Comparison of ENCODE assay signal across 34 cellular contexts in the genomic region with DNA sequence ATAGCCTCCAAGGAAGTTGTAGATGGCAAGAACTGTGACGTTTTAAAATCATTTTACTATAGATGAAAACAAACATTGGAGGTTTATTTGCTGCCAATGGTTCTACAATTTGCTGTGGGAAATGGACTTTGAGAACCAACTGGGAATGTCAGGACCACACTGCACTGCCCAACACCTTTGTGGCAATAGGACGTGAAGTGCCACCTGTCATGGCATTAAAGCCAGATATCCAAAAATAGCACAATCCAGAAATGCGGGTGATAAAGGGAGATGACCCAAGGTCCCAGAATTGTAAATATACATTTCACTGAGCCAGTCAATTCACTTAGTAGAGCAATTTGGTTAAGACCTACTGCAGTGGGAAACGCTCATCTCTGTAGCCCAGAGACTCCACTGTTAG.
"Had no signal": no experiment of that assay in that cellular context is flagged by ENCODE, and none has a peak within 500 bp of the region (broad histone marks: within the 10 kb centered on the region; RNA-seq: fewer than 3 reads in every experiment).

No MANE protein-coding gene starts in this region.

- H3K36me3 Mint-ChIP-seq: activated CD8-positive, alpha-beta memory T cell treated with anti-CD3 and anti-CD28 coated beads, Interleukin-2, amount 10 ng/mL, durations not matched to agents 7 days and 5 days; activated naive CD4-positive, alpha-beta T cell treated with anti-CD3 and anti-CD28 coated beads, Interleukin-2, amount 10 ng/mL, durations not matched to agents 7 days and 5 days; activated naive CD8-positive, alpha-beta T cell; brain had no signal

- DNase-seq: activated B cell treated with CpG ODN at 0.5 μM for 24 hours; activated CD4-positive, alpha-beta memory T cell treated with anti-CD3 and anti-CD28 coated beads, Interleukin-2, amount 10 ng/mL, durations not matched to agents 7 days and 5 days; activated CD4-positive, alpha-beta T cell treated with anti-CD3 and anti-CD28 coated beads for 1 hour; activated CD4-positive, alpha-beta T cell treated with anti-CD3 and anti-CD28 coated beads for 48 hours; activated CD4-positive, alpha-beta T cell treated with anti-CD3 and anti-CD28 coated beads, Interleukin-2, amount 10 ng/mL, durations not matched to agents 7 days and 5 days; activated CD4-positive, alpha-beta T cell treated with anti-CD3 and anti-CD28 coated beads, Interleukin-2, amount 50 U/mL, for 48 hours; activated CD8-positive, alpha-beta memory T cell treated with anti-CD3 and anti-CD28 coated beads for 24 hours; activated CD8-positive, alpha-beta memory T cell treated with anti-CD3 and anti-CD28 coated beads, Interleukin-2, amount 10 ng/mL, durations not matched to agents 7 days and 5 days; activated CD8-positive, alpha-beta memory T cell treated with anti-CD3 and anti-CD28 coated beads, Interleukin-2, amount 50 U/mL, for 48 hours; activated CD8-positive, alpha-beta T cell treated with anti-CD3 and anti-CD28 coated beads, Interleukin-2, amount 10 ng/mL, durations not matched to agents 7 days and 5 days; activated effector memory CD4-positive, alpha-beta T cell treated with Interleukin-2 at 50 U/mL for 16 hours; activated gamma-delta T cell; activated naive CD4-positive, alpha-beta T cell treated with anti-CD3 and anti-CD28 coated beads, Interleukin-2, amount 10 ng/mL, durations not matched to agents 7 days and 5 days; activated naive CD4-positive, alpha-beta T cell treated with Interleukin-2 at 50 U/mL for 16 hours; activated naive CD8-positive, alpha-beta T cell treated with anti-CD3 and anti-CD28 coated beads, Interleukin-2, amount 10 ng/mL, durations not matched to agents 7 days and 5 days; activated naive CD8-positive, alpha-beta T cell treated with anti-CD3 and anti-CD28 coated beads, Interleukin-2, amount 50 U/mL, for 24 hours; activated T-cell treated with anti-CD3 and anti-CD28 coated beads, Interleukin-2, amount 50 U/mL, for 24 hours; activated T-cell treated with anti-CD3 and anti-CD28 coated beads, Interleukin-2, amount 50 U/mL, for 48 hours; amygdala; anterior cingulate cortex; T-helper 1 cell; T-helper 2 cell; T-helper 9 cell had no signal

- H3K27ac ChIP-seq: ascending aorta, cardiac muscle cell, VCaP had no signal

- H3K9me3 Mint-ChIP-seq: activated B cell treated with CpG ODN at 0.5 μM for 24 hours; activated CD4-positive, alpha-beta memory T cell treated with anti-CD3 and anti-CD28 coated beads, Interleukin-2, amount 10 ng/mL, durations not matched to agents 7 days and 5 days; activated CD4-positive, alpha-beta T cell treated with anti-CD3 and anti-CD28 coated beads, Interleukin-2, amount 10 ng/mL, durations not matched to agents 7 days and 5 days; activated naive CD4-positive, alpha-beta T cell treated with anti-CD3 and anti-CD28 coated beads, Interleukin-2, amount 10 ng/mL, durations not matched to agents 7 days and 5 days; activated naive CD4-positive, alpha-beta T cell treated with anti-CD3 and anti-CD28 coated beads, Interleukin-2, amount 50 U/mL, for 24 hours; activated naive CD8-positive, alpha-beta T cell treated with anti-CD3 and anti-CD28 coated beads, Interleukin-2, amount 10 ng/mL, durations not matched to agents 7 days and 5 days; activated naive CD8-positive, alpha-beta T cell treated with anti-CD3 and anti-CD28 coated beads, Interleukin-2, amount 50 U/mL, for 24 hours; activated T-cell treated with anti-CD3 and anti-CD28 coated beads, Interleukin-2, amount 50 U/mL, for 24 hours; activated T-helper 2 cell treated with anti-CD3 and anti-CD28 coated beads, Interferon-gamma antibody, Interleukin-2, Interleukin-4, amounts not matched to agents 10 μg/mL and 5 μg/mL and 100 μg/mL, durations not matched to agents 14 hours and 24 hours and 36 hours; brain; central memory CD8-positive, alpha-beta T cell; T-helper 1 cell treated with Interleukin-12 subunit alpha and Interleukin-12 subunit beta and Interleukin-4 antibody, amounts not matched to agents 30 μg/mL and 1 μg/mL, for 36 hours; T-helper 2 cell treated with Interferon-gamma antibody and Interleukin-4, amounts not matched to agents 5 μg/mL and 100 μg/mL, for 36 hours had no signal

- H3K4me1 Mint-ChIP-seq: activated B cell treated with CpG ODN at 0.5 μM for 24 hours; activated CD4-positive, alpha-beta memory T cell treated with anti-CD3 and anti-CD28 coated beads, Interleukin-2, amount 10 ng/mL, durations not matched to agents 7 days and 5 days; activated naive CD4-positive, alpha-beta T cell treated with anti-CD3 and anti-CD28 coated beads, Interleukin-2, amount 10 ng/mL, durations not matched to agents 7 days and 5 days had no signal

- H3K4me3 Mint-ChIP-seq: activated B cell treated with CpG ODN at 0.5 μM for 24 hours; activated CD4-positive, alpha-beta memory T cell treated with anti-CD3 and anti-CD28 coated beads, Interleukin-2, amount 10 ng/mL, durations not matched to agents 7 days and 5 days; activated CD4-positive, alpha-beta T cell treated with anti-CD3 and anti-CD28 coated beads for 36 hours; activated CD4-positive, alpha-beta T cell treated with anti-CD3 and anti-CD28 coated beads, Interleukin-2, amount 10 ng/mL, durations not matched to agents 7 days and 5 days; activated CD8-positive, alpha-beta memory T cell treated with anti-CD3 and anti-CD28 coated beads, Interleukin-2, amount 10 ng/mL, durations not matched to agents 7 days and 5 days; activated CD8-positive, alpha-beta T cell treated with anti-CD3 and anti-CD28 coated beads, Interleukin-2, amount 10 ng/mL, durations not matched to agents 7 days and 5 days; activated naive CD4-positive, alpha-beta T cell treated with anti-CD3 and anti-CD28 coated beads, Interleukin-2, amount 10 ng/mL, durations not matched to agents 7 days and 5 days; activated naive CD4-positive, alpha-beta T cell treated with anti-CD3 and anti-CD28 coated beads, Interleukin-2, amount 50 U/mL, for 24 hours; activated naive CD8-positive, alpha-beta T cell; activated naive CD8-positive, alpha-beta T cell treated with anti-CD3 and anti-CD28 coated beads, Interleukin-2, amount 10 ng/mL, durations not matched to agents 7 days and 5 days; activated naive CD8-positive, alpha-beta T cell treated with anti-CD3 and anti-CD28 coated beads, Interleukin-2, amount 50 U/mL, for 24 hours; activated T-cell treated with anti-CD3 and anti-CD28 coated beads, Interleukin-2, amount 50 U/mL, for 24 hours; brain; central memory CD8-positive, alpha-beta T cell; T-helper 1 cell treated with Interleukin-12 subunit alpha and Interleukin-12 subunit beta and Interleukin-4 antibody, amounts not matched to agents 30 μg/mL and 1 μg/mL, for 36 hours; T-helper 2 cell treated with Interferon-gamma antibody and Interleukin-4, amounts not matched to agents 5 μg/mL and 100 μg/mL, for 36 hours had no signal

- H3K27ac Mint-ChIP-seq: activated B cell treated with CpG ODN at 0.5 μM for 24 hours; activated CD4-positive, alpha-beta memory T cell treated with anti-CD3 and anti-CD28 coated beads, Interleukin-2, amount 10 ng/mL, durations not matched to agents 7 days and 5 days; activated CD4-positive, alpha-beta T cell treated with anti-CD3 and anti-CD28 coated beads for 36 hours; activated CD4-positive, alpha-beta T cell treated with anti-CD3 and anti-CD28 coated beads, Interleukin-2, amount 10 ng/mL, durations not matched to agents 7 days and 5 days; activated CD8-positive, alpha-beta memory T cell treated with anti-CD3 and anti-CD28 coated beads, Interleukin-2, amount 10 ng/mL, durations not matched to agents 7 days and 5 days; activated CD8-positive, alpha-beta T cell treated with anti-CD3 and anti-CD28 coated beads, Interleukin-2, amount 10 ng/mL, durations not matched to agents 7 days and 5 days; activated naive CD4-positive, alpha-beta T cell treated with anti-CD3 and anti-CD28 coated beads, Interleukin-2, amount 10 ng/mL, durations not matched to agents 7 days and 5 days; activated naive CD4-positive, alpha-beta T cell treated with anti-CD3 and anti-CD28 coated beads, Interleukin-2, amount 50 U/mL, for 24 hours; activated naive CD8-positive, alpha-beta T cell; activated naive CD8-positive, alpha-beta T cell treated with anti-CD3 and anti-CD28 coated beads, Interleukin-2, amount 10 ng/mL, durations not matched to agents 7 days and 5 days; activated naive CD8-positive, alpha-beta T cell treated with anti-CD3 and anti-CD28 coated beads, Interleukin-2, amount 50 U/mL, for 24 hours; activated T-cell treated with anti-CD3 and anti-CD28 coated beads, Interleukin-2, amount 50 U/mL, for 24 hours; activated T-helper 2 cell treated with anti-CD3 and anti-CD28 coated beads, Interferon-gamma antibody, Interleukin-2, Interleukin-4, amounts not matched to agents 10 μg/mL and 5 μg/mL and 100 μg/mL, durations not matched to agents 14 hours and 24 hours and 36 hours; brain; T-helper 1 cell treated with Interleukin-12 subunit alpha and Interleukin-12 subunit beta and Interleukin-4 antibody, amounts not matched to agents 30 μg/mL and 1 μg/mL, for 36 hours; T-helper 2 cell treated with Interferon-gamma antibody and Interleukin-4, amounts not matched to agents 5 μg/mL and 100 μg/mL, for 36 hours had no signal

- H3K36me3 ChIP-seq: ascending aorta, cardiac muscle cell had no signal

- H3K9me3 ChIP-seq: ascending aorta had no signal

- H3K4me3 ChIP-seq: ascending aorta, cardiac muscle cell had no signal

- H3K27me3 ChIP-seq: ascending aorta, cardiac muscle cell had no signal

- ATAC-seq: activated CD8-positive, alpha-beta memory T cell treated with anti-CD3 and anti-CD28 coated beads, Interleukin-2, amount 10 ng/mL, durations not matched to agents 7 days and 5 days; activated CD8-positive, alpha-beta T cell treated with anti-CD3 and anti-CD28 coated beads, Interleukin-2, amount 10 ng/mL, durations not matched to agents 7 days and 5 days; activated naive CD8-positive, alpha-beta T cell treated with anti-CD3 and anti-CD28 coated beads, Interleukin-2, amount 50 U/mL, for 24 hours had no signal
